Comparison of ENCODE assay signal across 10 cellular contexts in genomic region chr16:28163699-28164584, GRCh38. TPM values are rescaled to one million over a fixed set of nuclear protein-coding genes. Genes with fewer than 3 reads are reported as not detected.
DNase-seq lines count a peak whose midpoint lies in the region; ATAC-seq and TF ChIP-seq lines count a peak whose summit lies in the region.
"Had no signal": no experiment of that assay in that cellular context is flagged by ENCODE, and none has a peak within 500 bp of the region (broad histone marks: within the 10 kb centered on the region; RNA-seq: fewer than 3 reads in every experiment).

No MANE protein-coding gene starts in this region.

- peaks cover 76% of the 10 kb centered on the region for H3K4me1 Mint-ChIP-seq in activated B cell treated with CpG ODN at 0.5 μM for 24 hours

- H3K4me1 ChIP-seq in spleen (peaks cover 38 to 100% (median 77%) of the 10 kb centered on the region in 6 donors), SJCRH30 (no peaks in the 10 kb centered on the region)
- H3K4me1 ChIP-seq: colonic mucosa had no signal

- peaks cover 0 to 94% (median 28%) of the 10 kb centered on the region in 6 donors for H3K36me3 ChIP-seq in spleen
- peaks cover 26% of the 10 kb centered on the region for H3K36me3 ChIP-seq in SJCRH30

- TF ChIP-seq POLR2A in spleen (IDR thresholded peaks at IDR 0.05): no peak

- CTCF ChIA-PET in activated B cell treated with CpG ODN at 0.5 μM for 24 hours (lab: Charles Lee): no interaction called here

- H3K4me3 ChIP-seq in spleen (peak overlapping the region in 1 of 8 donors; percentile 52), SJCRH30 (no peak overlapping the region)
- H3K4me3 ChIP-seq: colonic mucosa had no signal

- H3K27ac Mint-ChIP-seq in activated B cell treated with CpG ODN at 0.5 μM for 24 hours: peak overlapping the region; percentile 69

- H3K36me3 Mint-ChIP-seq in activated B cell treated with CpG ODN at 0.5 μM for 24 hours (ENCODE audit: low read depth): peaks cover 85% of the 10 kb centered on the region

- intact Hi-C loops in activated B cell treated with CpG ODN at 0.5 μM for 24 hours (cut with micrococcal nuclease): loop anchor here (2.0 kb wide), 1 partner anchor 17 kb away; no protein-coding TSS in a partner anchor
- intact Hi-C loops in spleen (cut with DNase I; ENCODE audit: low total_unique reads): no loop called here

- H3K27ac ChIP-seq in spleen (peak overlapping the region; percentile 17 to 96 (median 86)), SJCRH30 (no peak overlapping the region)

- H3K4me3 Mint-ChIP-seq in activated B cell treated with CpG ODN at 0.5 μM for 24 hours: no peak overlapping the region

- ATAC-seq in activated B cell treated with CpG ODN at 0.5 μM for 24 hours (ENCODE audit: low read depth): no peak
- ATAC-seq in GM21786 (IDR thresholded peaks at IDR 0.05; ENCODE audit: unreplicated experiment): no peak

- no peaks in the 10 kb centered on the region for H3K27me3 Mint-ChIP-seq in activated B cell treated with CpG ODN at 0.5 μM for 24 hours

- H3K27me3 ChIP-seq in spleen (replicated peaks in 1 of 7) (no peaks in the 10 kb centered on the region), SJCRH30 (no peaks in the 10 kb centered on the region)
- H3K27me3 ChIP-seq: colonic mucosa had no signal

- peak; percentile 68 for DNase-seq in SIG-M5 treated with dmso at 0.1 percent for 504 hours (lab: John Stamatoyannopoulos, UW; ENCODE audit: unreplicated experiment)
- no peak for DNase-seq in SIG-M5 (lab: John Stamatoyannopoulos, UW)
- no peak for DNase-seq in activated B cell treated with CpG ODN at 0.5 μM for 24 hours
- DNase-seq in fibroblast of the conjunctiva (ENCODE audit: low read depth): peak; percentile 87
- DNase-seq in spleen: peak; percentile 73
- DNase-seq in SHP77 (lab: John Stamatoyannopoulos, UW): no peak
- no peak for DNase-seq in SJCRH30
- DNase-seq: colonic mucosa, NCI-H1436 treated with DMSO at 0.1 percent for 48 hours had no signal

- H3K9me3 Mint-ChIP-seq in activated B cell treated with CpG ODN at 0.5 μM for 24 hours: no peaks in the 10 kb centered on the region

- POLR2A ChIA-PET in activated B cell treated with CpG ODN at 0.5 μM for 24 hours (lab: Charles Lee): interaction anchor here (1.0 kb wide), 1 partner anchor 10 kb away, joined by 3 read pairs; no protein-coding TSS in a partner anchor

- WGBS in spleen, 5 donors: 40 to 71% (median 61%) methylated on average over 6 of the region's 6 CpGs

- H3K9me3 ChIP-seq in spleen: no peaks in the 10 kb centered on the region
- H3K9me3 ChIP-seq in SJCRH30 (replicated peaks): no peaks in the 10 kb centered on the region
- H3K9me3 ChIP-seq: colonic mucosa had no signal

- TF ChIP-seq CTCF in activated B cell treated with CpG ODN at 0.5 μM for 24 hours (IDR thresholded peaks at IDR 0.05) (no peak), spleen (IDR thresholded peaks at IDR 0.05 in 8 of 11, conservative IDR thresholded peaks at IDR 0.05 in 3 of 11) (no peak)

RNA-seq across cellular contexts. Expression of gene XPO6, which starts 47.8 kb away (rescaled TPM):
- 212 and 236 TPM in 2 replicates for total RNA-seq in activated B cell treated with CpG ODN at 0.5 μM for 24 hours
- total RNA-seq in spleen: 100 to 1,000 TPM; 259 to 517 (median 343) TPM
- polyA plus RNA-seq in spleen: 100 to 1,000 TPM in 2 of 3 donors, 10 to 100 TPM in 1; 96.9 to 150 (median 132) TPM
- total RNA-seq in SJCRH30 (2014; rRNA removed; shearing (Covaris generic)): 86.7 and 95.6 TPM in 2 replicates

Comparison
In these comparisons a context has a peak if more than half of its experiments do, and no peak if none do; other contexts are left out.
1. DNase-seq: peak in SIG-M5 treated with dmso at 0.1 percent for 504 hours (single experiment), fibroblast of the conjunctiva (single experiment) and spleen (single experiment); none in SIG-M5 (single experiment), activated B cell treated with CpG ODN at 0.5 μM for 24 hours (single experiment), SHP77 (0 of 2) and SJCRH30 (0 of 2).